Comparison of ENCODE assay signal across 10 cellular contexts in genomic region chr17:33291248-33292183, GRCh38. TPM values are rescaled to one million over a fixed set of nuclear protein-coding genes. Genes with fewer than 3 reads are reported as not detected.
DNase-seq lines count a peak whose midpoint lies in the region; ATAC-seq, FAIRE-seq and TF ChIP-seq lines count a peak whose summit lies in the region.
"Had no signal": no experiment of that assay in that cellular context is flagged by ENCODE, and none has a peak within 500 bp of the region (broad histone marks: within the 10 kb centered on the region; RNA-seq: fewer than 3 reads in every experiment).

No MANE protein-coding gene starts in this region.

- intact Hi-C loops in pancreas (cut with DNase I) = loop anchor here in 1 of 3 donors (10.0 kb wide), 1 partner anchor 237 kb away; no protein-coding TSS in a partner anchor

- H3K36me3 ChIP-seq in pancreas = no peaks in the 10 kb centered on the region
- H3K36me3 ChIP-seq: thyroid gland had no signal

- WGBS in pancreas, 2 donors = 2 to 3% methylated on average over 50 to 104 of the region's 104 CpGs

- peaks cover 0 to 20% (median 2%) of the 10 kb centered on the region in 4 donors for H3K27me3 ChIP-seq in pancreas

- H3K4me1 ChIP-seq in pancreas = peaks cover 0 to 5% (median 0%) of the 10 kb centered on the region in 3 donors

- FAIRE-seq in pancreas (lab: Jason Lieb, UNC) = no peak
- FAIRE-seq: endometrium had no signal

- ATAC-seq in pancreas (peak in 3 of 4 donors; percentile 27 to 59 (median 44)), GM19324 (IDR thresholded peaks at IDR 0.05; ENCODE audit: low FRiP score, unreplicated experiment) (no peak), GM21717 (IDR thresholded peaks at IDR 0.05; ENCODE audit: unreplicated experiment) (no peak)

- no peaks in the 10 kb centered on the region for H3K9me3 ChIP-seq in pancreas
- H3K9me3 ChIP-seq: thyroid gland had no signal

- peak; percentile 65 for DNase-seq in ELF-1 (ENCODE audit: low read depth, low spot score)
- peak; percentile 33 to 50 for DNase-seq in SHP77 (lab: John Stamatoyannopoulos, UW)
- DNase-seq in fibroblast of gingiva (ENCODE audit: low read depth) = peak; percentile 44
- DNase-seq in pancreas = peak in 3 of 6 donors; percentile 15 to 73 (median 67)
- DNase-seq in stimulated activated CD4-positive, alpha-beta T cell treated with anti-CD3 and anti-CD28 coated beads, Interleukin-4, amount 100 ng/mL, for 4 hours = no peak
- DNase-seq in activated CD8-positive, alpha-beta memory T cell treated with anti-CD3 and anti-CD28 coated beads, Interleukin-2, amount 50 U/mL, for 4 hours = no peak

- no peak for TF ChIP-seq CTCF in pancreas (IDR thresholded peaks at IDR 0.05)

- no peak overlapping the region for H3K27ac ChIP-seq in pancreas
- H3K27ac ChIP-seq: thyroid gland had no signal

- H3K4me3 ChIP-seq in pancreas = peak overlapping the region in 2 of 4 donors; percentile 20 to 35
- H3K4me3 ChIP-seq: thyroid gland had no signal

RNA-seq across cellular contexts. Expression of gene ASIC2, which starts 1.6 kb away (rescaled TPM):
- total RNA-seq in pancreas = under 1 TPM in 2 of 6 donors, not detected in 4; 0.09 TPM
- under 1 TPM in 1 of 2 donors, not detected in 1; 0.14 TPM for polyA plus RNA-seq in pancreas
- total RNA-seq: thyroid gland had no signal

Comparison
In these comparisons a context has a peak if more than half of its experiments do, and no peak if none do; other contexts are left out.
1. DNase-seq: peak in ELF-1 (single experiment), SHP77 (2 of 2) and fibroblast of gingiva (single experiment); none in stimulated activated CD4-positive, alpha-beta T cell treated with anti-CD3 and anti-CD28 coated beads, Interleukin-4, amount 100 ng/mL, for 4 hours (0 of 2) and activated CD8-positive, alpha-beta memory T cell treated with anti-CD3 and anti-CD28 coated beads, Interleukin-2, amount 50 U/mL, for 4 hours (single experiment).
2. ATAC-seq: peak in pancreas (3 of 4); none in GM19324 (single experiment) and GM21717 (single experiment).